38 cellular contexts compared by ENCODE assay signal in genomic region chr6:108093781-108094180, GRCh38.
"Had no signal": no experiment of that assay in that cellular context is flagged by ENCODE, and none has a peak within 500 bp of the region (broad histone marks: within the 10 kb centered on the region; RNA-seq: fewer than 3 reads in every experiment).

No MANE protein-coding gene starts in this region.

- H3K27ac ChIP-seq: adrenal gland, ascending aorta, body of pancreas, brain microvascular endothelial cell, breast epithelium, cardiac muscle cell had no signal

- H3K4me3 ChIP-seq: adrenal gland, ascending aorta, body of pancreas, breast epithelium, cardiac muscle cell had no signal

- H3K4me1 Mint-ChIP-seq: activated naive CD4-positive, alpha-beta T cell treated with anti-CD3 and anti-CD28 coated beads, Interleukin-2, amount 10 ng/mL, durations not matched to agents 7 days and 5 days; activated naive CD4-positive, alpha-beta T cell treated with anti-CD3 and anti-CD28 coated beads, Interleukin-2, amount 50 U/mL, for 24 hours; activated naive CD8-positive, alpha-beta T cell treated with anti-CD3 and anti-CD28 coated beads for 36 hours; activated naive CD8-positive, alpha-beta T cell treated with anti-CD3 and anti-CD28 coated beads, Interleukin-2, amount 10 ng/mL, durations not matched to agents 7 days and 5 days; activated naive CD8-positive, alpha-beta T cell treated with anti-CD3 and anti-CD28 coated beads, Interleukin-2, amount 50 U/mL, for 24 hours; activated T-helper 17 cell treated with anti-CD3 and anti-CD28 coated beads, Interleukin-2, amount 50 U/mL, for 72 hours; brain; central memory CD8-positive, alpha-beta T cell had no signal

- DNase-seq: activated effector memory CD4-positive, alpha-beta T cell treated with anti-CD3 and anti-CD28 coated beads, Interleukin-2, amount 50 U/mL, for 16 hours; activated effector memory CD4-positive, alpha-beta T cell treated with Interleukin-2 at 50 U/mL for 16 hours; activated gamma-delta T cell; activated gamma-delta T cell treated with Interleukin-2 at 50 U/mL for 16 hours; activated naive CD4-positive, alpha-beta T cell; activated naive CD4-positive, alpha-beta T cell treated with anti-CD3 and anti-CD28 coated beads for 36 hours; activated naive CD4-positive, alpha-beta T cell treated with anti-CD3 and anti-CD28 coated beads, Interleukin-2, amount 10 ng/mL, durations not matched to agents 7 days and 5 days; activated naive CD4-positive, alpha-beta T cell treated with anti-CD3 and anti-CD28 coated beads, Interleukin-2, amount 50 U/mL, for 16 hours; activated naive CD4-positive, alpha-beta T cell treated with Interleukin-2 at 50 U/mL for 16 hours; activated naive CD8-positive, alpha-beta T cell treated with anti-CD3 and anti-CD28 coated beads for 36 hours; activated naive CD8-positive, alpha-beta T cell treated with anti-CD3 and anti-CD28 coated beads, Interleukin-2, amount 10 ng/mL, durations not matched to agents 7 days and 5 days; activated naive CD8-positive, alpha-beta T cell treated with anti-CD3 and anti-CD28 coated beads, Interleukin-2, amount 50 U/mL, for 24 hours; activated T-cell treated with anti-CD3 and anti-CD28 coated beads, Interleukin-2, amount 50 U/mL, for 1 hour; activated T-cell treated with anti-CD3 and anti-CD28 coated beads, Interleukin-2, amount 50 U/mL, for 24 hours; activated T-cell treated with anti-CD3 and anti-CD28 coated beads, Interleukin-2, amount 50 U/mL, for 4 hours; activated T-cell treated with anti-CD3 and anti-CD28 coated beads, Interleukin-2, amount 50 U/mL, for 48 hours; activated T-cell treated with anti-CD3 and anti-CD28 coated beads, Interleukin-2, amount 50 U/mL, for 72 hours; adrenal gland; amniotic stem cell; amygdala; anterior cingulate cortex; aorta; body of pancreas; brain microvascular endothelial cell; caudate nucleus; central memory CD4-positive, alpha-beta T cell; cerebellar nuclear complex had no signal

- H3K36me3 ChIP-seq: adrenal gland, ascending aorta, brain microvascular endothelial cell, breast epithelium, cardiac muscle cell had no signal

- H3K4me1 ChIP-seq: adrenal gland, ascending aorta, body of pancreas, breast epithelium had no signal

- H3K4me3 Mint-ChIP-seq: activated naive CD4-positive, alpha-beta T cell treated with anti-CD3 and anti-CD28 coated beads for 36 hours; activated naive CD4-positive, alpha-beta T cell treated with anti-CD3 and anti-CD28 coated beads, Interleukin-2, amount 10 ng/mL, durations not matched to agents 7 days and 5 days; activated naive CD4-positive, alpha-beta T cell treated with anti-CD3 and anti-CD28 coated beads, Interleukin-2, amount 50 U/mL, for 24 hours; activated naive CD8-positive, alpha-beta T cell; activated naive CD8-positive, alpha-beta T cell treated with anti-CD3 and anti-CD28 coated beads for 36 hours; activated naive CD8-positive, alpha-beta T cell treated with anti-CD3 and anti-CD28 coated beads, Interleukin-2, amount 10 ng/mL, durations not matched to agents 7 days and 5 days; activated naive CD8-positive, alpha-beta T cell treated with anti-CD3 and anti-CD28 coated beads, Interleukin-2, amount 50 U/mL, for 24 hours; activated T-cell treated with anti-CD3 and anti-CD28 coated beads, Interleukin-2, amount 50 U/mL, for 24 hours; activated T-cell treated with anti-CD3 and anti-CD28 coated beads, Interleukin-2, amount 50 U/mL, for 4 hours; activated T-cell treated with anti-CD3 and anti-CD28 coated beads, Interleukin-2, amount 50 U/mL, for 72 hours; activated T-helper 1 cell treated with anti-CD3 and anti-CD28 coated beads, Interleukin-12 subunit alpha, Interleukin-12 subunit beta, Interleukin-2, Interleukin-4 antibody, amounts not matched to agents 30 ng/mL and 10 ng/mL and 1 ng/mL, durations not matched to agents 14 hours and 24 hours and 36 hours; activated T-helper 17 cell treated with anti-CD3 and anti-CD28 coated beads, Interleukin-2, amount 50 U/mL, for 72 hours; brain; central memory CD8-positive, alpha-beta T cell had no signal

- H3K9me3 Mint-ChIP-seq: activated naive CD4-positive, alpha-beta T cell treated with anti-CD3 and anti-CD28 coated beads for 36 hours; activated naive CD4-positive, alpha-beta T cell treated with anti-CD3 and anti-CD28 coated beads, Interleukin-2, amount 10 ng/mL, durations not matched to agents 7 days and 5 days; activated naive CD4-positive, alpha-beta T cell treated with anti-CD3 and anti-CD28 coated beads, Interleukin-2, amount 50 U/mL, for 24 hours; activated naive CD4-positive, alpha-beta T cell treated with anti-CD3 and anti-CD28 coated beads, Interleukin-2, amount 50 U/mL, for 72 hours; activated naive CD8-positive, alpha-beta T cell treated with anti-CD3 and anti-CD28 coated beads for 36 hours; activated naive CD8-positive, alpha-beta T cell treated with anti-CD3 and anti-CD28 coated beads, Interleukin-2, amount 10 ng/mL, durations not matched to agents 7 days and 5 days; activated naive CD8-positive, alpha-beta T cell treated with anti-CD3 and anti-CD28 coated beads, Interleukin-2, amount 50 U/mL, for 24 hours; activated T-cell treated with anti-CD3 and anti-CD28 coated beads, Interleukin-2, amount 50 U/mL, for 24 hours; activated T-cell treated with anti-CD3 and anti-CD28 coated beads, Interleukin-2, amount 50 U/mL, for 4 hours; activated T-cell treated with anti-CD3 and anti-CD28 coated beads, Interleukin-2, amount 50 U/mL, for 72 hours; activated T-helper 1 cell treated with anti-CD3 and anti-CD28 coated beads, Interleukin-12 subunit alpha, Interleukin-12 subunit beta, Interleukin-2, Interleukin-4 antibody, amounts not matched to agents 30 ng/mL and 10 ng/mL and 1 ng/mL, durations not matched to agents 14 hours and 24 hours and 36 hours; activated T-helper 17 cell treated with anti-CD3 and anti-CD28 coated beads, Interleukin-2, amount 50 U/mL, for 72 hours; activated T-helper 2 cell treated with anti-CD3 and anti-CD28 coated beads, Interferon-gamma antibody, Interleukin-2, Interleukin-4, amounts not matched to agents 10 μg/mL and 5 μg/mL and 100 μg/mL, durations not matched to agents 14 hours and 24 hours and 36 hours; central memory CD8-positive, alpha-beta T cell had no signal

- ATAC-seq: activated naive CD4-positive, alpha-beta T cell treated with anti-CD3 and anti-CD28 coated beads, Interleukin-2, amount 50 U/mL, for 72 hours; activated naive CD8-positive, alpha-beta T cell treated with anti-CD3 and anti-CD28 coated beads, Interleukin-2, amount 50 U/mL, for 24 hours; activated T-cell treated with anti-CD3 and anti-CD28 coated beads, Interleukin-2, amount 50 U/mL, for 4 hours; activated T-cell treated with anti-CD3 and anti-CD28 coated beads, Interleukin-2, amount 50 U/mL, for 72 hours; activated T-helper 17 cell treated with anti-CD3 and anti-CD28 coated beads, Interleukin-2, amount 50 U/mL, for 72 hours; body of pancreas had no signal

- H3K9me3 ChIP-seq: adrenal gland, ascending aorta, body of pancreas, breast epithelium had no signal

- H3K27ac Mint-ChIP-seq: activated naive CD4-positive, alpha-beta T cell treated with anti-CD3 and anti-CD28 coated beads for 36 hours; activated naive CD4-positive, alpha-beta T cell treated with anti-CD3 and anti-CD28 coated beads, Interleukin-2, amount 10 ng/mL, durations not matched to agents 7 days and 5 days; activated naive CD4-positive, alpha-beta T cell treated with anti-CD3 and anti-CD28 coated beads, Interleukin-2, amount 50 U/mL, for 24 hours; activated naive CD4-positive, alpha-beta T cell treated with anti-CD3 and anti-CD28 coated beads, Interleukin-2, amount 50 U/mL, for 72 hours; activated naive CD8-positive, alpha-beta T cell; activated naive CD8-positive, alpha-beta T cell treated with anti-CD3 and anti-CD28 coated beads for 36 hours; activated naive CD8-positive, alpha-beta T cell treated with anti-CD3 and anti-CD28 coated beads, Interleukin-2, amount 10 ng/mL, durations not matched to agents 7 days and 5 days; activated naive CD8-positive, alpha-beta T cell treated with anti-CD3 and anti-CD28 coated beads, Interleukin-2, amount 50 U/mL, for 24 hours; activated T-cell treated with anti-CD3 and anti-CD28 coated beads, Interleukin-2, amount 50 U/mL, for 24 hours; activated T-cell treated with anti-CD3 and anti-CD28 coated beads, Interleukin-2, amount 50 U/mL, for 72 hours; activated T-helper 1 cell treated with anti-CD3 and anti-CD28 coated beads, Interleukin-12 subunit alpha, Interleukin-12 subunit beta, Interleukin-2, Interleukin-4 antibody, amounts not matched to agents 30 ng/mL and 10 ng/mL and 1 ng/mL, durations not matched to agents 14 hours and 24 hours and 36 hours; activated T-helper 17 cell treated with anti-CD3 and anti-CD28 coated beads, Interleukin-2, amount 50 U/mL, for 72 hours; activated T-helper 2 cell treated with anti-CD3 and anti-CD28 coated beads, Interferon-gamma antibody, Interleukin-2, Interleukin-4, amounts not matched to agents 10 μg/mL and 5 μg/mL and 100 μg/mL, durations not matched to agents 14 hours and 24 hours and 36 hours; brain had no signal

- H3K27me3 ChIP-seq: ascending aorta, body of pancreas, brain microvascular endothelial cell, breast epithelium, cardiac muscle cell had no signal

- H3K36me3 Mint-ChIP-seq: activated naive CD4-positive, alpha-beta T cell treated with anti-CD3 and anti-CD28 coated beads, Interleukin-2, amount 10 ng/mL, durations not matched to agents 7 days and 5 days; activated naive CD4-positive, alpha-beta T cell treated with anti-CD3 and anti-CD28 coated beads, Interleukin-2, amount 50 U/mL, for 24 hours; activated naive CD4-positive, alpha-beta T cell treated with anti-CD3 and anti-CD28 coated beads, Interleukin-2, amount 50 U/mL, for 72 hours; activated naive CD8-positive, alpha-beta T cell; activated naive CD8-positive, alpha-beta T cell treated with anti-CD3 and anti-CD28 coated beads for 36 hours; activated naive CD8-positive, alpha-beta T cell treated with anti-CD3 and anti-CD28 coated beads, Interleukin-2, amount 10 ng/mL, durations not matched to agents 7 days and 5 days; brain had no signal
